ENCODE assay signal across 37 cellular contexts in the genomic region with DNA sequence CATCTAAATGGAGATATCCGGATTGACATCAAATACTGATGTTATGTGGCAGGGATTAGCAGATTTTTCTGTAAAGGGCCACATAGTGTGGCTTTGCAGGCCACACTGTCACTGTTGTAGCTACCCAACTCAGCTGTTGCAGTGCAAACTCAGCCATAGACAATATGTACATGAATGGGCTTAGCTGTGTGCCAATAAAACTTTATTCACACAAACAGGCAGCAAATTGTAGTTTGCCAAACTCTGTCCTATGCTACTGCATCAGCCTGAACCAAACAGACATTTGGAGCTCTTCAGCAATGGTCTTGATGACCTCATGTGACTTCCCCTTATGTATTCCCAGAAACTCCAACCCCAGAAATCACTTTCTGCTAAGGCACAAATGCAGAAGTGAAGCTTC. TPM values are rescaled to one million over a fixed set of nuclear protein-coding genes. Genes with fewer than 3 reads are reported as not detected.
"Had no signal": no experiment of that assay in that cellular context is flagged by ENCODE, and none has a peak within 500 bp of the region (broad histone marks: within the 10 kb centered on the region; RNA-seq: fewer than 3 reads in every experiment).

No MANE protein-coding gene starts in this region.

- H3K4me3 Mint-ChIP-seq: activated B cell treated with CpG ODN at 0.5 μM for 24 hours; activated CD4-positive, alpha-beta memory T cell treated with anti-CD3 and anti-CD28 coated beads for 36 hours; activated naive CD4-positive, alpha-beta T cell treated with anti-CD3 and anti-CD28 coated beads, Interleukin-2, amount 10 ng/mL, durations not matched to agents 7 days and 5 days; activated naive CD8-positive, alpha-beta T cell; T-helper 1 cell treated with Interleukin-12 subunit alpha and Interleukin-12 subunit beta and Interleukin-4 antibody, amounts not matched to agents 30 μg/mL and 1 μg/mL, for 36 hours; T-helper 2 cell treated with Interferon-gamma antibody and Interleukin-4, amounts not matched to agents 5 μg/mL and 100 μg/mL, for 36 hours had no signal

- H3K9me3 Mint-ChIP-seq: activated B cell treated with CpG ODN at 0.5 μM for 24 hours; activated CD4-positive, alpha-beta memory T cell treated with anti-CD3 and anti-CD28 coated beads for 36 hours; activated naive CD4-positive, alpha-beta T cell treated with anti-CD3 and anti-CD28 coated beads, Interleukin-2, amount 10 ng/mL, durations not matched to agents 7 days and 5 days; T-helper 1 cell treated with Interleukin-12 subunit alpha and Interleukin-12 subunit beta and Interleukin-4 antibody, amounts not matched to agents 30 μg/mL and 1 μg/mL, for 36 hours; T-helper 2 cell treated with Interferon-gamma antibody and Interleukin-4, amounts not matched to agents 5 μg/mL and 100 μg/mL, for 36 hours had no signal

- H3K4me2 ChIP-seq: SK-N-SH had no signal

- H3K27ac Mint-ChIP-seq: activated B cell treated with CpG ODN at 0.5 μM for 24 hours; activated CD4-positive, alpha-beta memory T cell treated with anti-CD3 and anti-CD28 coated beads for 36 hours; activated naive CD4-positive, alpha-beta T cell treated with anti-CD3 and anti-CD28 coated beads, Interleukin-2, amount 10 ng/mL, durations not matched to agents 7 days and 5 days; activated naive CD8-positive, alpha-beta T cell; T-helper 1 cell treated with Interleukin-12 subunit alpha and Interleukin-12 subunit beta and Interleukin-4 antibody, amounts not matched to agents 30 μg/mL and 1 μg/mL, for 36 hours; T-helper 2 cell treated with Interferon-gamma antibody and Interleukin-4, amounts not matched to agents 5 μg/mL and 100 μg/mL, for 36 hours had no signal

- H3K27ac ChIP-seq: ascending aorta, breast epithelium, Peyer's patch, SJSA1, VCaP had no signal

- H3K36me3 ChIP-seq: ascending aorta, breast epithelium, Peyer's patch, SJSA1 had no signal

- H3K27me3 ChIP-seq: ascending aorta, body of pancreas, Peyer's patch, SJSA1 had no signal

- H3K4me3 ChIP-seq: ascending aorta, body of pancreas, breast epithelium, Peyer's patch, SJSA1 had no signal

- H3K4me1 ChIP-seq: ascending aorta, body of pancreas, breast epithelium, Peyer's patch, SJSA1 had no signal

- H3K27me3 Mint-ChIP-seq: activated B cell treated with CpG ODN at 0.5 μM for 24 hours had no signal

- DNase-seq: activated B cell treated with CpG ODN at 0.5 μM for 24 hours; activated CD4-positive, alpha-beta memory T cell treated with anti-CD3 and anti-CD28 coated beads for 36 hours; activated CD4-positive, alpha-beta T cell treated with anti-CD3 and anti-CD28 coated beads for 4 hours; activated CD4-positive, alpha-beta T cell treated with anti-CD3 and anti-CD28 coated beads, Interleukin-2, amount 50 U/mL, for 1 hour; activated CD4-positive, CD25-positive, alpha-beta regulatory T cell treated with anti-CD3 and anti-CD28 coated beads, Interleukin-2, amount 50 U/mL, for 72 hours; activated CD8-positive, alpha-beta memory T cell treated with anti-CD3 and anti-CD28 coated beads, Interleukin-2, amount 50 U/mL, for 4 hours; activated effector memory CD4-positive, alpha-beta T cell treated with Interleukin-2 at 50 U/mL for 16 hours; activated naive CD4-positive, alpha-beta T cell treated with anti-CD3 and anti-CD28 coated beads, Interleukin-2, amount 10 ng/mL, durations not matched to agents 7 days and 5 days; activated T-cell treated with anti-CD3 and anti-CD28 coated beads, Interleukin-2, amount 50 U/mL, for 48 hours; amniotic stem cell; body of pancreas; caudate nucleus; cerebellar nuclear complex; MM.1S; NCI-H1092 treated with DMSO at 0.1 percent for 48 hours; NCI-H1417; NCI-H146; NCI-H187; NCI-H2029 treated with DMSO at 0.1 percent for 48 hours; NCI-H2171 treated with DMSO at 0.1 percent for 48 hours; NCI-H226; NCI-H446 treated with DMSO at 0.1 percent for 48 hours; NCI-H524; NCI-H69; PC-3; Peyer's patch; RPMI8226; SHP77 treated with DMSO at 0.1 percent for 48 hours; SK-N-SH had no signal

- H3K4me1 Mint-ChIP-seq: activated B cell treated with CpG ODN at 0.5 μM for 24 hours; activated naive CD4-positive, alpha-beta T cell treated with anti-CD3 and anti-CD28 coated beads, Interleukin-2, amount 10 ng/mL, durations not matched to agents 7 days and 5 days had no signal

- H3K9me2 ChIP-seq: SK-N-SH had no signal

- H3K36me3 Mint-ChIP-seq: activated CD4-positive, alpha-beta memory T cell treated with anti-CD3 and anti-CD28 coated beads for 36 hours; activated naive CD4-positive, alpha-beta T cell treated with anti-CD3 and anti-CD28 coated beads, Interleukin-2, amount 10 ng/mL, durations not matched to agents 7 days and 5 days; activated naive CD8-positive, alpha-beta T cell had no signal

- ATAC-seq: body of pancreas, PC-3 had no signal

RNA-seq across cellular contexts. Expression of a gene that starts 18.4 kb away (rescaled TPM):
- total RNA-seq: activated B cell treated with CpG ODN at 0.5 μM for 24 hours; activated CD4-positive, alpha-beta memory T cell treated with anti-CD3 and anti-CD28 coated beads for 36 hours; ascending aorta; breast epithelium; LHCN-M2; PC-3; Peyer's patch; SJSA1 had no signal
- polyA plus RNA-seq: SK-N-SH had no signal
